Comparison of ENCODE assay signal across 20 cellular contexts in genomic region chr4:27930976-27931375, GRCh38.
DNase-seq lines count a peak whose midpoint lies in the region; ATAC-seq and TF ChIP-seq lines count a peak whose summit lies in the region.
"Had no signal": no experiment of that assay in that cellular context is flagged by ENCODE, and none has a peak within 500 bp of the region (broad histone marks: within the 10 kb centered on the region; RNA-seq: fewer than 3 reads in every experiment).

No MANE protein-coding gene starts in this region.

- no peaks in the 10 kb centered on the region for H3K4me1 Mint-ChIP-seq in activated T-cell treated with anti-CD3 and anti-CD28 coated beads, Interleukin-2, amount 50 U/mL, for 4 hours (ENCODE audit: low read depth)
- H3K4me1 Mint-ChIP-seq: CD14-positive monocyte; CD4-positive, alpha-beta memory T cell; CD8-positive, alpha-beta memory T cell had no signal

- intact Hi-C loops in lower leg skin (cut with DNase I; ENCODE audit: low total_unique reads): no loop called here

- TF ChIP-seq CTCF in 22Rv1 (IDR thresholded peaks at IDR 0.05) (no peak), lower leg skin (IDR thresholded peaks at IDR 0.05) (no peak)

- H3K27me3 Mint-ChIP-seq in activated T-cell treated with anti-CD3 and anti-CD28 coated beads, Interleukin-2, amount 50 U/mL, for 4 hours (ENCODE audit: low read depth): no peaks in the 10 kb centered on the region
- H3K27me3 Mint-ChIP-seq: CD4-positive, alpha-beta memory T cell; CD4-positive, CD25-positive, alpha-beta regulatory T cell; CD8-positive, alpha-beta memory T cell had no signal

- no peak for ATAC-seq in activated T-cell treated with anti-CD3 and anti-CD28 coated beads, Interleukin-2, amount 50 U/mL, for 4 hours

- peak overlapping the region; percentile 26 for H3K27ac ChIP-seq in 22Rv1
- H3K27ac ChIP-seq: BLaER1 had no signal

- DNase-seq in NCI-H1048 (lab: John Stamatoyannopoulos, UW): peak; percentile 31
- DNase-seq in SW480 (ENCODE audit: low spot score): peak; percentile 3
- DNase-seq in pons (ENCODE audit: low spot score): peak; percentile 43
- DNase-seq in lower leg skin (ENCODE audit: low spot score in 2 of 2): no peak
- no peak for DNase-seq in activated T-cell treated with anti-CD3 and anti-CD28 coated beads, Interleukin-2, amount 50 U/mL, for 4 hours
- DNase-seq in GOT3 (lab: John Stamatoyannopoulos, UW): no peak
- DNase-seq: 8988T; ACHN; BE2C; C1 segment of cervical spinal cord; Caco-2; Calu3; CD4-positive, alpha-beta memory T cell; CD4-positive, CD25-positive, alpha-beta regulatory T cell; CD8-positive, alpha-beta memory T cell; DMS79 treated with DMSO at 0.1 percent for 48 hours; GF-D8 had no signal

- no peak overlapping the region for H3K4me3 ChIP-seq in lower leg skin (ENCODE audit: low read depth, poor library complexity, severe bottlenecking)
- H3K4me3 ChIP-seq: BLaER1 had no signal

- no peak for TF ChIP-seq POLR2A in lower leg skin (IDR thresholded peaks at IDR 0.05)

- 81 to 86% methylated on average over 1 of the region's 1 CpG for WGBS in lower leg skin, 2 donors

- H3K36me3 Mint-ChIP-seq in activated T-cell treated with anti-CD3 and anti-CD28 coated beads, Interleukin-2, amount 50 U/mL, for 4 hours (ENCODE audit: insufficient read depth): no peaks in the 10 kb centered on the region
- H3K36me3 Mint-ChIP-seq: CD14-positive monocyte; CD4-positive, alpha-beta memory T cell; CD4-positive, CD25-positive, alpha-beta regulatory T cell; CD8-positive, alpha-beta memory T cell had no signal

- no peak overlapping the region for H3K4me3 Mint-ChIP-seq in activated T-cell treated with anti-CD3 and anti-CD28 coated beads, Interleukin-2, amount 50 U/mL, for 4 hours
- H3K4me3 Mint-ChIP-seq: CD14-positive monocyte; CD4-positive, alpha-beta memory T cell; CD4-positive, CD25-positive, alpha-beta regulatory T cell; CD8-positive, alpha-beta memory T cell had no signal

- peaks cover 6% of the 10 kb centered on the region for H3K9me3 Mint-ChIP-seq in activated T-cell treated with anti-CD3 and anti-CD28 coated beads, Interleukin-2, amount 50 U/mL, for 4 hours

Comparison
In these comparisons a context has a peak if more than half of its experiments do, and no peak if none do; other contexts are left out.
1. DNase-seq: peak in NCI-H1048 (single experiment), SW480 (single experiment) and pons (single experiment); none in lower leg skin (0 of 2), activated T-cell treated with anti-CD3 and anti-CD28 coated beads, Interleukin-2, amount 50 U/mL, for 4 hours (single experiment) and GOT3 (single experiment).